ENCODE assay signal across 15 cellular contexts in the genomic region with DNA sequence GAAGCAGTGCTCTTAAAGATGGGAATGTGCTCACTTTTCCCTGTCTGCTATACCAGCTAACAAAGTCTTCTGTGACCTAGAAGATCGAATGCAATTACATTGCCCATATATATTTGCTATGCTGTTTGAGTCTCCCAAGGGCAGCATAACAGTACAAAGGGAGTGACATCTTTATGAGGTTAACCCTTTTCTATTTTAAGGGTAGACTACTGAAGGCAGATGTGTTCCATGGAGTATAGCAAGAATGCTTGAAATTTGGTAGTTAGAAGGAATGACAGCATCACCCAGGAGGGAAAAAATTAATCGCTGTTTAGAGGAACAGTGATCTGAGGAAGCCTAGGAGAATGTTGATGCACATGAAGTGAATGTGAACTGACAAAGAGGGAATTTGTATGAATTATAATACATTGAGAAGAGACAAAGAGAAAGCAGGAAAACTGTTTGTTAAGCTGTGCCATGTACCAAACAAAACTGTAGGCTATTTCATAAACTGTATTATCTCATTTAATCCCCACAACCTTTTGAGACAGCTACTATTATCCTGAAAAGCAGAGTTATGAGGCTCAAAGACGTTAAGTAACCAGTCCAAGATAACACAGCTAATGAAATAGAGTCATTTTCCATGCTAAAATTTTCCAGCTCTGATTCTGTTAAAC. TPM values are rescaled to one million over a fixed set of nuclear protein-coding genes. Genes with fewer than 3 reads are reported as not detected.
DNase-seq lines count a peak whose midpoint lies in the region; ATAC-seq and TF ChIP-seq lines count a peak whose summit lies in the region.
"Had no signal": no experiment of that assay in that cellular context is flagged by ENCODE, and none has a peak within 500 bp of the region (broad histone marks: within the 10 kb centered on the region; RNA-seq: fewer than 3 reads in every experiment).

No MANE protein-coding gene starts in this region.

- peaks cover 23% of the 10 kb centered on the region for H3K36me3 Mint-ChIP-seq in T-helper 1 cell treated with Interleukin-12 subunit alpha and Interleukin-12 subunit beta and Interleukin-4 antibody, amounts not matched to agents 30 μg/mL and 1 μg/mL, for 36 hours (ENCODE audit: low read depth)
- no peaks in the 10 kb centered on the region for H3K36me3 Mint-ChIP-seq in glutamatergic neuron (ENCODE audit: unreplicated experiment)

- DNase-seq in T-helper 1 cell (no peak), glutamatergic neuron (no peak), NOMO-1 treated with DMSO at 0.1 percent for 48 hours (lab: John Stamatoyannopoulos, UW; ENCODE audit: unreplicated experiment) (no peak), hippocampal formation (lab: John Stamatoyannopoulos, UW) (no peak)
- no peak for DNase-seq in stimulated activated naive CD8-positive, alpha-beta T cell treated with anti-CD3 and anti-CD28 coated beads, Interleukin-15, Interleukin-2, amounts not matched to agents 100 U/mL and 50 U/mL, for 24 hours
- no peak for DNase-seq in effector CD4-positive, alpha-beta T cell
- DNase-seq: 8988T; activated CD4-positive, alpha-beta T cell treated with anti-CD3 and anti-CD28 coated beads, Interleukin-2, amount 10 ng/mL, durations not matched to agents 7 days and 5 days; activated gamma-delta T cell treated with Interleukin-2 at 50 U/mL for 16 hours; NCI-H1436 treated with DMSO at 0.1 percent for 48 hours; NCI-H510A; retina; stimulated activated CD4-positive, alpha-beta T cell treated with anti-CD3 and anti-CD28 coated beads, Interleukin-1b, Interleukin-23, amount 100 ng/mL, for 48 hours had no signal

- no peak overlapping the region for H3K4me3 Mint-ChIP-seq in T-helper 1 cell treated with Interleukin-12 subunit alpha and Interleukin-12 subunit beta and Interleukin-4 antibody, amounts not matched to agents 30 μg/mL and 1 μg/mL, for 36 hours
- H3K4me3 Mint-ChIP-seq in glutamatergic neuron (ENCODE audit: unreplicated experiment), result peak overlapping the region; percentile 6
- H3K4me3 Mint-ChIP-seq: activated CD4-positive, alpha-beta T cell treated with anti-CD3 and anti-CD28 coated beads, Interleukin-2, amount 10 ng/mL, durations not matched to agents 7 days and 5 days had no signal

- TF ChIP-seq CTCF in VCaP (conservative IDR thresholded peaks at IDR 0.05) (no peak), glutamatergic neuron (IDR thresholded peaks at IDR 0.05; ENCODE audit: partially characterized antibody, unreplicated experiment) (no peak)

- no peaks in the 10 kb centered on the region for H3K27me3 Mint-ChIP-seq in T-helper 1 cell treated with Interleukin-12 subunit alpha and Interleukin-12 subunit beta and Interleukin-4 antibody, amounts not matched to agents 30 μg/mL and 1 μg/mL, for 36 hours (ENCODE audit: low read depth)
- H3K27me3 Mint-ChIP-seq in glutamatergic neuron (ENCODE audit: unreplicated experiment), result no peaks in the 10 kb centered on the region
- H3K27me3 Mint-ChIP-seq: activated CD4-positive, alpha-beta T cell treated with anti-CD3 and anti-CD28 coated beads, Interleukin-2, amount 10 ng/mL, durations not matched to agents 7 days and 5 days had no signal

- H3K27ac Mint-ChIP-seq in T-helper 1 cell treated with Interleukin-12 subunit alpha and Interleukin-12 subunit beta and Interleukin-4 antibody, amounts not matched to agents 30 μg/mL and 1 μg/mL, for 36 hours, result peak overlapping the region; percentile 2
- H3K27ac Mint-ChIP-seq in glutamatergic neuron (ENCODE audit: unreplicated experiment), result no peak overlapping the region
- H3K27ac Mint-ChIP-seq: activated CD4-positive, alpha-beta T cell treated with anti-CD3 and anti-CD28 coated beads, Interleukin-2, amount 10 ng/mL, durations not matched to agents 7 days and 5 days had no signal

- H3K27ac ChIP-seq in VCaP, result peak overlapping the region; percentile 0; the same call in 1 of the 2 replicates

- peaks cover 51% of the 10 kb centered on the region for H3K4me1 Mint-ChIP-seq in T-helper 1 cell treated with Interleukin-12 subunit alpha and Interleukin-12 subunit beta and Interleukin-4 antibody, amounts not matched to agents 30 μg/mL and 1 μg/mL, for 36 hours (ENCODE audit: low read depth)
- peaks cover 23% of the 10 kb centered on the region for H3K4me1 Mint-ChIP-seq in glutamatergic neuron (ENCODE audit: low read depth, unreplicated experiment)

- H3K9me3 Mint-ChIP-seq in T-helper 1 cell treated with Interleukin-12 subunit alpha and Interleukin-12 subunit beta and Interleukin-4 antibody, amounts not matched to agents 30 μg/mL and 1 μg/mL, for 36 hours, result no peaks in the 10 kb centered on the region
- no peaks in the 10 kb centered on the region for H3K9me3 Mint-ChIP-seq in glutamatergic neuron (ENCODE audit: unreplicated experiment)
- H3K9me3 Mint-ChIP-seq: activated CD4-positive, alpha-beta T cell treated with anti-CD3 and anti-CD28 coated beads, Interleukin-2, amount 10 ng/mL, durations not matched to agents 7 days and 5 days had no signal

- peak; percentile 23 for ATAC-seq in stimulated activated naive CD8-positive, alpha-beta T cell treated with anti-CD3 and anti-CD28 coated beads, Interleukin-15, Interleukin-2, amounts not matched to agents 100 U/mL and 50 U/mL, for 24 hours

RNA-seq across cellular contexts. Expression of a gene that starts 13.0 kb away (rescaled TPM):
- 2.1 TPM for total RNA-seq in glutamatergic neuron (ENCODE audit: unreplicated experiment)

RNA-seq across cellular contexts. Expression of a gene that starts 59.7 kb away (rescaled TPM):
- 56.3 TPM for total RNA-seq in glutamatergic neuron (ENCODE audit: unreplicated experiment)

RNA-seq across cellular contexts. Expression of a gene that starts 59.8 kb away (rescaled TPM):
- total RNA-seq in glutamatergic neuron (ENCODE audit: unreplicated experiment), result 7.8 TPM
